21 cellular contexts compared by ENCODE assay signal in the genomic region with DNA sequence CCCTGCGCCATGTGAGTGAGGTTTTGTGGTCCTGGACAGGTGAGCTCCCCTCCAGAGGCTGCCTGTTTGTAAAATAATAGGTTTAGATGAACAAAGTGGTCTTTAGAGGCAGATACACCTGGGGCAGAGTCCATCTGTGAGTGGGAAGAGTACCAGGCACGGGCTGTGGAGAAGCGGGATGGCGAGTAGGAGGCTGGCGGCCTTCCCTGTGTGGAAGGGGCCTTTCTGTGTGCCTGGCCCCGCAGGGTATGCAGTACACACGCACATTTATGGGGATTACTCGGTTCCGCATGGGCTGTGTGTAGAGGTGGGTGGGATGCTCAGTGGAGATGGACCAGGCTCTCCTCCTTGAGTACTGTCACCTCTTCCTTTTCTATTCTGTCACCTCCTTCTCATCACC.
"Had no signal": no experiment of that assay in that cellular context is flagged by ENCODE, and none has a peak within 500 bp of the region (broad histone marks: within the 10 kb centered on the region; RNA-seq: fewer than 3 reads in every experiment).

No MANE protein-coding gene starts in this region.

- FAIRE-seq: HTR-8/SVneo, RCC 7860 had no signal

- H3K36me3 ChIP-seq: SJSA1 had no signal

- H3K27ac ChIP-seq: HL-60, SJSA1 had no signal

- H3K9me3 ChIP-seq: SJSA1 had no signal

- H3K4me3 ChIP-seq: SJSA1, SK-N-MC had no signal

- DNase-seq: KBM-7, NCI-H1092, NCI-H1105 treated with DMSO at 0.1 percent for 48 hours, NCI-H1417 treated with DMSO at 0.1 percent for 48 hours, NCI-H146, NCI-H1694 treated with DMSO at 0.1 percent for 48 hours, NCI-H1930, NCI-H2081, NCI-H2107, NCI-H2227 treated with DMSO at 0.1 percent for 48 hours, NCI-H524, NCI-H526 treated with DMSO at 0.1 percent for 48 hours, NCI-H748 treated with DMSO at 0.1 percent for 48 hours, Right ventricle myocardium superior, RPMI8226, SIG-M5 had no signal

- H3K27me3 ChIP-seq: SJSA1 had no signal
